40 cellular contexts compared by ENCODE assay signal in the genomic region with DNA sequence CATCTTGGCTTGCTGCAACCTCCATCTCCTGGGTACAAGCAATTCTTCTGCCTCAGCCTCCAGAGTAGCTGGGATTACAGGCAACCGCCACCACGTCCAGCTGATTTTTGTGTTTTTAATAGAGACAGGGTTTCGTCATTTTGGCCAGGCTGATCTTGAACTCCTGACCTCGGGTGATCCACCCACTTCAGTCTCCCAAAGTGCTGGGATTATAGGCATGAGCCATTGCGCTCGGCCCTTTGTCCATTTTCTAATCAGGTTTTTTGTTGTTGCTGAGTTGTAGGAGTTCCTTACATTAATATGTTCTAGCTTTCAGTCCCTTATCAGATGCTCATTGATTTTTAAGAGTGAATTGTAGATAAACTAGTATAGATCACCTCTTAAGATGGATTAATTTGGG. TPM values are rescaled to one million over a fixed set of nuclear protein-coding genes. Genes with fewer than 3 reads are reported as not detected.
"Had no signal": no experiment of that assay in that cellular context is flagged by ENCODE, and none has a peak within 500 bp of the region (broad histone marks: within the 10 kb centered on the region; RNA-seq: fewer than 3 reads in every experiment).

No MANE protein-coding gene starts in this region.

- DNase-seq: activated CD4-positive, alpha-beta T cell treated with anti-CD3 and anti-CD28 coated beads for 1 hour; activated CD4-positive, alpha-beta T cell treated with anti-CD3 and anti-CD28 coated beads, Interleukin-2, amount 10 ng/mL, durations not matched to agents 7 days and 5 days; activated CD4-positive, alpha-beta T cell treated with anti-CD3 and anti-CD28 coated beads, Interleukin-2, amount 50 U/mL, for 48 hours; activated CD4-positive, CD25-positive, alpha-beta regulatory T cell; activated CD8-positive, alpha-beta memory T cell treated with anti-CD3 and anti-CD28 coated beads, Interleukin-2, amount 50 U/mL, for 4 hours; activated CD8-positive, alpha-beta T cell treated with anti-CD3 and anti-CD28 coated beads, Interleukin-2, amount 10 ng/mL, durations not matched to agents 7 days and 5 days; activated effector memory CD4-positive, alpha-beta T cell treated with anti-CD3 and anti-CD28 coated beads, Interleukin-2, amount 50 U/mL, for 16 hours; activated naive CD4-positive, alpha-beta T cell; activated naive CD4-positive, alpha-beta T cell treated with anti-CD3 and anti-CD28 coated beads, Interleukin-2, amount 50 U/mL, for 16 hours; activated T-cell treated with anti-CD3 and anti-CD28 coated beads for 4 hours; activated T-cell treated with anti-CD3 and anti-CD28 coated beads, Interleukin-2, amount 50 U/mL, for 48 hours; anterior cingulate cortex; brain microvascular endothelial cell; central memory CD4-positive, alpha-beta T cell; Kasumi-1; KG1; MM.1S; MV-4-11; NCI-H1092; NCI-H1436 treated with DMSO at 0.1 percent for 48 hours; NCI-H1694 treated with DMSO at 0.1 percent for 48 hours; NCI-H2029; NCI-H345; NCI-H524 treated with DMSO at 0.1 percent for 48 hours; NCI-H748 treated with DMSO at 0.1 percent for 48 hours; NK-92 treated with Interleukin-12 subunit alpha and Interleukin-12 subunit beta, amount 100 ng/mL, for 24 hours; PC-3; Peyer's patch; RPMI8226; SHP77 treated with DMSO at 0.1 percent for 48 hours; SW 1271; T1000; WERI-Rb-1 had no signal

- H3K9me3 ChIP-seq: Peyer's patch, SJSA1 had no signal

- H3K4me3 Mint-ChIP-seq: activated CD4-positive, alpha-beta T cell treated with anti-CD3 and anti-CD28 coated beads, Interleukin-2, amount 10 ng/mL, durations not matched to agents 7 days and 5 days; activated CD8-positive, alpha-beta T cell treated with anti-CD3 and anti-CD28 coated beads, Interleukin-2, amount 10 ng/mL, durations not matched to agents 7 days and 5 days; activated T-helper 17 cell treated with anti-CD3 and anti-CD28 coated beads, Interleukin-2, amount 50 U/mL, for 72 hours; IgD-negative memory B cell had no signal

- ATAC-seq: activated CD8-positive, alpha-beta T cell treated with anti-CD3 and anti-CD28 coated beads, Interleukin-2, amount 10 ng/mL, durations not matched to agents 7 days and 5 days; activated T-helper 17 cell treated with anti-CD3 and anti-CD28 coated beads, Interleukin-2, amount 50 U/mL, for 72 hours; PC-3 had no signal

- H3K4me1 ChIP-seq: Peyer's patch, SJSA1 had no signal

- H3K36me3 ChIP-seq: Peyer's patch had no signal

- H3K9me3 Mint-ChIP-seq: activated CD4-positive, alpha-beta T cell treated with anti-CD3 and anti-CD28 coated beads, Interleukin-2, amount 10 ng/mL, durations not matched to agents 7 days and 5 days; activated T-helper 17 cell treated with anti-CD3 and anti-CD28 coated beads, Interleukin-2, amount 50 U/mL, for 72 hours; IgD-negative memory B cell had no signal

- H3K27ac Mint-ChIP-seq: activated CD4-positive, alpha-beta T cell treated with anti-CD3 and anti-CD28 coated beads, Interleukin-2, amount 10 ng/mL, durations not matched to agents 7 days and 5 days; activated CD8-positive, alpha-beta T cell treated with anti-CD3 and anti-CD28 coated beads, Interleukin-2, amount 10 ng/mL, durations not matched to agents 7 days and 5 days; activated T-helper 17 cell treated with anti-CD3 and anti-CD28 coated beads, Interleukin-2, amount 50 U/mL, for 72 hours; IgD-negative memory B cell had no signal

- H3K27ac ChIP-seq: brain microvascular endothelial cell, Peyer's patch, SJSA1, WERI-Rb-1 had no signal

- H3K27me3 ChIP-seq: brain microvascular endothelial cell, Peyer's patch, SJSA1 had no signal

- H3K27me3 Mint-ChIP-seq: activated CD4-positive, alpha-beta T cell treated with anti-CD3 and anti-CD28 coated beads, Interleukin-2, amount 10 ng/mL, durations not matched to agents 7 days and 5 days; activated T-helper 17 cell treated with anti-CD3 and anti-CD28 coated beads, Interleukin-2, amount 50 U/mL, for 72 hours; IgD-negative memory B cell had no signal

- H3K4me3 ChIP-seq: Peyer's patch, SJSA1 had no signal

RNA-seq across cellular contexts. Expression of a gene that starts 33.2 kb away (rescaled TPM):
- total RNA-seq: PC-3 had no signal

RNA-seq across cellular contexts. Expression of a gene that starts 44.9 kb away (rescaled TPM):
- total RNA-seq: activated CD4-positive, alpha-beta T cell treated with anti-CD3 and anti-CD28 coated beads, Interleukin-2, amount 10 ng/mL, durations not matched to agents 7 days and 5 days; activated CD8-positive, alpha-beta T cell treated with anti-CD3 and anti-CD28 coated beads, Interleukin-2, amount 10 ng/mL, durations not matched to agents 7 days and 5 days; activated T-helper 17 cell treated with anti-CD3 and anti-CD28 coated beads, Interleukin-2, amount 50 U/mL, for 72 hours; chondrocyte; NCI-H460; PC-3; Peyer's patch; SJSA1; T-helper 1 cell treated with Interleukin-12 subunit alpha and Interleukin-12 subunit beta and Interleukin-4 antibody, amounts not matched to agents 30 ng/mL and 1 ng/mL, for 36 hours; T-helper 2 cell treated with Interferon-gamma antibody and Interleukin-4, amounts not matched to agents 100 ng/mL and 5 ng/mL, for 36 hours had no signal
